8 cellular contexts compared by ENCODE assay signal in genomic region chr15:43791993-43792760, GRCh38. TPM values are rescaled to one million over a fixed set of nuclear protein-coding genes. Genes with fewer than 3 reads are reported as not detected.
A peak's percentile ranks its signal among the peaks of the same experiment; 100 is the strongest.
DNase-seq lines count a peak whose midpoint lies in the region; ATAC-seq, FAIRE-seq and TF ChIP-seq lines count a peak whose summit lies in the region.

SERF2 (plus strand) TSS chr15:43792320; CDS start chr15:43792377, 57 bp downstream.

- peak; percentile 97 for TF ChIP-seq POLR2A in GM12891 (IDR thresholded peaks at IDR 0.05; ENCODE audit: low read depth, low read length)
- TF ChIP-seq POLR2A in adrenal gland (IDR thresholded peaks at IDR 0.05): peak; percentile 98 to 100
- peak; percentile 98 for TF ChIP-seq POLR2A in heart left ventricle (IDR thresholded peaks at IDR 0.05)
- TF ChIP-seq POLR2A in upper lobe of left lung (IDR thresholded peaks at IDR 0.05): peak; percentile 97 to 100 (median 98)

- TF ChIP-seq EP300 in upper lobe of left lung (IDR thresholded peaks at IDR 0.05): peak in 1 of 4 donors; percentile 73

- intact Hi-C loops in adrenal gland (cut with DNase I) (no loop called here), heart left ventricle (cut with DNase I) (loop anchor here in 2 of 10 donors (1.0 to 5.0 kb wide), 2 partner anchors 32 to 635 kb away; partner anchors contain the start of genes CTDSPL2 (in 1 of the 2) and MFAP1 (in 1 of the 2)), posterior cingulate gyrus (cut with DNase I) (loop anchor here (5.0 kb wide), 1 partner anchor 45 kb away; the partner anchor contains the start of gene PDIA3)

- DNase-seq in GM12891 (ENCODE audit: insufficient read length, low spot score) (peak; percentile 93), NCI-H146 (lab: John Stamatoyannopoulos, UW) (peak; percentile 98), T-helper 1 cell (peak; percentile 99 to 100 (median 99)), adrenal gland (peak; percentile 100), heart left ventricle (peak; percentile 100), posterior cingulate gyrus (peak; percentile 100), upper lobe of left lung (peak; percentile 100)

- TF ChIP-seq CTCF in adrenal gland (IDR thresholded peaks at IDR 0.05) (no peak), heart left ventricle (IDR thresholded peaks at IDR 0.05) (no peak), upper lobe of left lung (IDR thresholded peaks at IDR 0.05) (no peak)

- H3K4me3 ChIP-seq in adrenal gland (peak within 1 kb of the TSS; percentile 61 to 89 (median 74)), heart left ventricle (peak within 1 kb of the TSS; percentile 60 to 100 (median 85)), upper lobe of left lung (peak within 1 kb of the TSS; percentile 62 to 93 (median 78))

- H3K36me3 ChIP-seq in adrenal gland (replicated peaks in 1 of 2) (peaks cover 0 to 38% of the 10 kb centered on the region in 2 donors), heart left ventricle (peaks cover 0 to 41% (median 37%) of the 10 kb centered on the region in 9 donors), upper lobe of left lung (peaks cover 5 to 38% (median 23%) of the 10 kb centered on the region in 4 donors)

- no peaks in the 10 kb centered on the region for H3K9me3 ChIP-seq in adrenal gland (replicated peaks in 1 of 3)
- H3K9me3 ChIP-seq in heart left ventricle: no peaks in the 10 kb centered on the region
- H3K9me3 ChIP-seq in upper lobe of left lung: no peaks in the 10 kb centered on the region

- 0% methylated on average over 19 to 66 of the region's 66 CpGs for WGBS in adrenal gland, 4 donors
- 0 to 2% (median 0%) methylated on average over 57 to 66 of the region's 66 CpGs for WGBS in heart left ventricle, 4 donors
- 0% methylated on average over 3 to 51 of the region's 66 CpGs for WGBS in upper lobe of left lung, 2 donors

- H3K27ac ChIP-seq in adrenal gland (peak within 1 kb of the TSS; percentile 89 to 98 (median 96)), heart left ventricle (peak within 1 kb of the TSS; percentile 86 to 100 (median 96)), upper lobe of left lung (peak within 1 kb of the TSS; percentile 95 to 100 (median 98))

- H3K4me1 ChIP-seq in adrenal gland (replicated peaks in 1 of 2) (peaks cover 20 to 39% of the 10 kb centered on the region in 2 donors), heart left ventricle (peaks cover 4 to 50% (median 36%) of the 10 kb centered on the region in 12 donors), upper lobe of left lung (peaks cover 27 to 43% (median 31%) of the 10 kb centered on the region in 4 donors)

- H3K27me3 ChIP-seq in adrenal gland (no peaks in the 10 kb centered on the region), heart left ventricle (no peaks in the 10 kb centered on the region), upper lobe of left lung (no peaks in the 10 kb centered on the region)

- ATAC-seq in HG02840 (IDR thresholded peaks at IDR 0.05; ENCODE audit: low FRiP score, unreplicated experiment) (peak; percentile 81), heart left ventricle (peak; percentile 96 to 98 (median 97)), upper lobe of left lung (ENCODE audit: low FRiP score in 2 of 2) (peak; percentile 98 to 99)

- FAIRE-seq in GM12891 (lab: Jason Lieb, UNC): peak; percentile 97

TF ChIP-seq in GM12891, 5 proteins besides CTCF, POLR2A, EP300 and RAD21:
- TF ChIP-seq SPI1 (IDR thresholded peaks at IDR 0.05; ENCODE audit: low read depth, low read length) (no peak), TAF1 (IDR thresholded peaks at IDR 0.05; ENCODE audit: low read depth, low read length) (peak; percentile 86), PAX5 (IDR thresholded peaks at IDR 0.05; ENCODE audit: insufficient read depth, low read length, severe bottlenecking) (no peak), POU2F2 (IDR thresholded peaks at IDR 0.05; ENCODE audit: low read depth, low read length) (0 out of 2 replicates have a peak, but pooled peaks have one; percentile 53), POLR2AphosphoS5 (IDR thresholded peaks at IDR 0.05; ENCODE audit: low read depth, low read length) (peak; percentile 98)

RNA-seq across cellular contexts. Expression of gene SERF2, which starts in this region (rescaled TPM):
- polyA plus RNA-seq in GM12891 (2012; ENCODE audit: low read depth, missing spikeins): 1,476 TPM
- total RNA-seq in adrenal gland (1,000 to 10,000 TPM; 1,083 to 1,590 (median 1,398) TPM), heart left ventricle (1,000 to 10,000 TPM in 3 of 9 donors, 100 to 1,000 TPM in 6; 705 to 1,199 (median 843) TPM), upper lobe of left lung (1,000 to 10,000 TPM in 1 of 6 donors, 100 to 1,000 TPM in 5; 285 to 1,034 (median 752) TPM)
- polyA plus RNA-seq in adrenal gland (1,000 to 10,000 TPM in 2 of 3 donors, 100 to 1,000 TPM in 1; 897 to 5,418 (median 3,997) TPM), heart left ventricle (1,000 to 10,000 TPM; 1,530 to 4,156 TPM)

Comparison
In these comparisons a context has a peak if more than half of its experiments do, and no peak if none do; other contexts are left out.
1. Peak in every context shown above with its lines: DNase-seq, ATAC-seq, H3K4me3 ChIP-seq and H3K27ac ChIP-seq.